Comparison of ENCODE assay signal across 18 cellular contexts in the genomic region with DNA sequence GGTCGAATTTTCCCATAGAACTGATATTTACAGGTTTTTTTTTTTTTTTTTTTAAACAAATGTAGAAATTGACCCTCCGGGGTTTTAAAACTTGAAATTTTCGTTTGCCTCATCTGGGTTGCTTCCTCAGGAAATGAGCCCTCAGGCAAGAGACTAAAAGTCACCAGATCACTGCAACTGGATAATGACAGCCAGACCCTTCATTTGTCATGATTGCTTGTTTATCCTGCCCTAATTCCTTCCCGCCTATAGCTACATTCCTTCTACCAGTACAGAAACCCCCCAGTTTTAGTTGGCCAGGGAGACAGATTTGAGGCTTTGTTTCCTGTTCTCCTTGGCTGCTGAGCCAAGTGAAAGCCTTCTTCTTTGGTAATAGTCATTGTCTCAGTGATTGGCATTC. TPM values are rescaled to one million over a fixed set of nuclear protein-coding genes. Genes with fewer than 3 reads are reported as not detected.
DNase-seq lines count a peak whose midpoint lies in the region; ATAC-seq and TF ChIP-seq lines count a peak whose summit lies in the region.
"Had no signal": no experiment of that assay in that cellular context is flagged by ENCODE, and none has a peak within 500 bp of the region (broad histone marks: within the 10 kb centered on the region; RNA-seq: fewer than 3 reads in every experiment).

No MANE protein-coding gene starts in this region.

- no peak for TF ChIP-seq CTCF in AG10803 (conservative IDR thresholded peaks at IDR 0.05; ENCODE audit: low read length)
- TF ChIP-seq CTCF in Loucy (conservative IDR thresholded peaks at IDR 0.05; ENCODE audit: low read length) = no peak

- intact Hi-C loops in activated CD4-positive, alpha-beta T cell treated with anti-CD3 and anti-CD28 coated beads for 36 hours (cut with DNase I, micrococcal nuclease) = no loop called here

- no peaks in the 10 kb centered on the region for H3K9me2 ChIP-seq in Loucy (replicated peaks; ENCODE audit: low read depth, low read length)

- no peaks in the 10 kb centered on the region for H4K20me1 ChIP-seq in Loucy (ENCODE audit: insufficient read depth, low read length, poor library complexity, severe bottlenecking)

- no peaks in the 10 kb centered on the region for H3K36me3 ChIP-seq in Loucy (ENCODE audit: insufficient read depth, low read length)
- H3K36me3 ChIP-seq in CD8-positive, alpha-beta memory T cell (ENCODE audit: insufficient read depth, low read length) = no peaks in the 10 kb centered on the region
- H3K36me3 ChIP-seq: neutrophil, Peyer's patch had no signal

- H3K27me3 ChIP-seq in Loucy (ENCODE audit: insufficient read depth, low read length, poor library complexity, severe bottlenecking) = no peaks in the 10 kb centered on the region
- no peaks in the 10 kb centered on the region for H3K27me3 ChIP-seq in CD8-positive, alpha-beta memory T cell (ENCODE audit: insufficient read depth, low read length, poor library complexity, severe bottlenecking)
- H3K27me3 ChIP-seq: neutrophil, Peyer's patch had no signal

- peak overlapping the region in 3 of 5 donors; percentile 24 to 74 (median 67) for H3K4me3 Mint-ChIP-seq in immature natural killer cell
- H3K4me3 Mint-ChIP-seq in activated CD4-positive, alpha-beta T cell treated with anti-CD3 and anti-CD28 coated beads for 36 hours = no peak overlapping the region
- no peak overlapping the region for H3K4me3 Mint-ChIP-seq in CD8-positive, alpha-beta memory T cell
- H3K4me3 Mint-ChIP-seq: activated naive CD8-positive, alpha-beta T cell treated with anti-CD3 and anti-CD28 coated beads, Interleukin-2, amount 50 U/mL, for 24 hours; central memory CD8-positive, alpha-beta T cell; H9; WTC11 had no signal

- POLR2A ChIA-PET in activated CD4-positive, alpha-beta T cell treated with anti-CD3 and anti-CD28 coated beads for 36 hours (lab: Charles Lee) = no interaction called here
- POLR2A ChIA-PET in CD8-positive, alpha-beta memory T cell (lab: Charles Lee) = no interaction called here

- peaks cover 54 to 60% of the 10 kb centered on the region in 2 donors for H3K4me1 Mint-ChIP-seq in immature natural killer cell
- no peaks in the 10 kb centered on the region for H3K4me1 Mint-ChIP-seq in activated CD4-positive, alpha-beta T cell treated with anti-CD3 and anti-CD28 coated beads for 36 hours
- H3K4me1 Mint-ChIP-seq in CD8-positive, alpha-beta memory T cell = no peaks in the 10 kb centered on the region
- H3K4me1 Mint-ChIP-seq: central memory CD8-positive, alpha-beta T cell had no signal

- H3K27ac ChIP-seq in CD8-positive, alpha-beta memory T cell (ENCODE audit: low read depth, low read length) = no peak overlapping the region
- H3K27ac ChIP-seq: neutrophil, Peyer's patch had no signal

- H3K4me1 ChIP-seq in Loucy (ENCODE audit: insufficient read depth, low read length, poor library complexity, severe bottlenecking) = peaks cover 46% of the 10 kb centered on the region
- no peaks in the 10 kb centered on the region for H3K4me1 ChIP-seq in CD8-positive, alpha-beta memory T cell (ENCODE audit: insufficient read depth, low read length)
- H3K4me1 ChIP-seq: Peyer's patch had no signal

- H3K4me3 ChIP-seq in AG10803 (ENCODE audit: low read length) (no peak overlapping the region), Loucy (ENCODE audit: low read length, poor library complexity, severe bottlenecking) (peak overlapping the region; percentile 42)
- no peak overlapping the region for H3K4me3 ChIP-seq in CD8-positive, alpha-beta memory T cell (ENCODE audit: low read length)
- H3K4me3 ChIP-seq: Peyer's patch had no signal

- H3K9me3 Mint-ChIP-seq in immature natural killer cell = no peaks in the 10 kb centered on the region
- H3K9me3 Mint-ChIP-seq in activated CD4-positive, alpha-beta T cell treated with anti-CD3 and anti-CD28 coated beads for 36 hours (ENCODE audit: low read depth) = no peaks in the 10 kb centered on the region
- H3K9me3 Mint-ChIP-seq in CD8-positive, alpha-beta memory T cell = no peaks in the 10 kb centered on the region
- H3K9me3 Mint-ChIP-seq: activated naive CD8-positive, alpha-beta T cell treated with anti-CD3 and anti-CD28 coated beads, Interleukin-2, amount 50 U/mL, for 24 hours; central memory CD8-positive, alpha-beta T cell had no signal

- H3K4me2 ChIP-seq in Loucy (ENCODE audit: low read depth, low read length, poor library complexity, severe bottlenecking) = peak overlapping the region; percentile 72

- CTCF ChIA-PET in activated CD4-positive, alpha-beta T cell treated with anti-CD3 and anti-CD28 coated beads for 36 hours (lab: Charles Lee) = interaction anchor here (1.5 kb wide), 1 partner anchor 10 kb away, joined by 4 read pairs; no protein-coding TSS in a partner anchor
- CTCF ChIA-PET in CD8-positive, alpha-beta memory T cell (lab: Charles Lee) = interaction anchor here (2.9 kb wide), 1 partner anchor 10 kb away, joined by 15 read pairs; no protein-coding TSS in a partner anchor

- H3K9ac ChIP-seq in Loucy (ENCODE audit: low read depth, low read length, poor library complexity, severe bottlenecking) = peak overlapping the region; percentile 19

- no peak for ATAC-seq in activated CD4-positive, alpha-beta T cell treated with anti-CD3 and anti-CD28 coated beads for 36 hours
- ATAC-seq: activated naive CD8-positive, alpha-beta T cell treated with anti-CD3 and anti-CD28 coated beads, Interleukin-2, amount 50 U/mL, for 24 hours; sciatic nerve had no signal

- DNase-seq in AG10803 (ENCODE audit: low read depth) (peak; percentile 8), astrocyte of the hippocampus (ENCODE audit: low read depth, low spot score) (peak; percentile 40), immature natural killer cell (no peak), mesenteric fat pad (ENCODE audit: low spot score) (no peak), NCI-H1436 treated with DMSO at 0.1 percent for 48 hours (lab: John Stamatoyannopoulos, UW) (no peak)
- no peak for DNase-seq in activated CD4-positive, alpha-beta T cell treated with anti-CD3 and anti-CD28 coated beads for 36 hours
- no peak for DNase-seq in CD8-positive, alpha-beta memory T cell
- DNase-seq: activated naive CD8-positive, alpha-beta T cell treated with anti-CD3 and anti-CD28 coated beads, Interleukin-2, amount 50 U/mL, for 24 hours; glutamatergic neuron; H9; midbrain; Peyer's patch had no signal

- H3K27me3 Mint-ChIP-seq in immature natural killer cell (ENCODE audit: low read depth in 3 of 3) = peaks cover 0 to 9% (median 2%) of the 10 kb centered on the region in 3 donors
- H3K27me3 Mint-ChIP-seq in activated CD4-positive, alpha-beta T cell treated with anti-CD3 and anti-CD28 coated beads for 36 hours = peaks cover 21% of the 10 kb centered on the region
- H3K27me3 Mint-ChIP-seq in CD8-positive, alpha-beta memory T cell = peaks cover 5 to 31% of the 10 kb centered on the region in 2 donors

- no peaks in the 10 kb centered on the region for H3K79me2 ChIP-seq in Loucy (ENCODE audit: insufficient read depth, low read length)

- no peaks in the 10 kb centered on the region for H3K9me3 ChIP-seq in Loucy (ENCODE audit: insufficient read depth, low read depth, low read length)
- no peaks in the 10 kb centered on the region for H3K9me3 ChIP-seq in CD8-positive, alpha-beta memory T cell (ENCODE audit: low read length)
- H3K9me3 ChIP-seq: neutrophil, Peyer's patch had no signal

- peak overlapping the region in 3 of 6 donors; percentile 25 to 90 (median 76) for H3K27ac Mint-ChIP-seq in immature natural killer cell
- no peak overlapping the region for H3K27ac Mint-ChIP-seq in activated CD4-positive, alpha-beta T cell treated with anti-CD3 and anti-CD28 coated beads for 36 hours
- H3K27ac Mint-ChIP-seq in CD8-positive, alpha-beta memory T cell = no peak overlapping the region
- H3K27ac Mint-ChIP-seq: activated naive CD8-positive, alpha-beta T cell treated with anti-CD3 and anti-CD28 coated beads, Interleukin-2, amount 50 U/mL, for 24 hours had no signal

- H3K36me3 Mint-ChIP-seq in immature natural killer cell = peaks cover 0 to 5% (median 0%) of the 10 kb centered on the region in 3 donors
- no peaks in the 10 kb centered on the region for H3K36me3 Mint-ChIP-seq in activated CD4-positive, alpha-beta T cell treated with anti-CD3 and anti-CD28 coated beads for 36 hours (ENCODE audit: low read depth)
- no peaks in the 10 kb centered on the region for H3K36me3 Mint-ChIP-seq in CD8-positive, alpha-beta memory T cell

- H3F3A ChIP-seq in Loucy (ENCODE audit: low read depth) = no peaks in the 10 kb centered on the region

- peak overlapping the region; percentile 64 for H2AFZ ChIP-seq in Loucy (ENCODE audit: low read length)

RNA-seq across cellular contexts. Expression of gene IGFBP7, which starts 44.0 kb away (rescaled TPM):
- 100 to 1,000 TPM; 192 to 270 (median 246) TPM for polyA plus RNA-seq in immature natural killer cell
- 558 TPM for total RNA-seq in mesenteric fat pad
- not detected for total RNA-seq in activated CD4-positive, alpha-beta T cell treated with anti-CD3 and anti-CD28 coated beads for 36 hours
- total RNA-seq in CD8-positive, alpha-beta memory T cell = not detected
- polyA plus RNA-seq in CD8-positive, alpha-beta memory T cell = not detected
- total RNA-seq: activated CD8-positive, alpha-beta memory T cell treated with anti-CD3 and anti-CD28 coated beads for 36 hours had no signal

Comparison
In these comparisons a context has a peak if more than half of its experiments do, and no peak if none do; other contexts are left out.
1. DNase-seq: peak in AG10803 (single experiment) and astrocyte of the hippocampus (single experiment); none in immature natural killer cell (0 of 3), mesenteric fat pad (single experiment), NCI-H1436 treated with DMSO at 0.1 percent for 48 hours (single experiment), activated CD4-positive, alpha-beta T cell treated with anti-CD3 and anti-CD28 coated beads for 36 hours (single experiment) and CD8-positive, alpha-beta memory T cell (0 of 5).
2. H3K4me3 Mint-ChIP-seq: peak in immature natural killer cell (3 of 5); none in activated CD4-positive, alpha-beta T cell treated with anti-CD3 and anti-CD28 coated beads for 36 hours (single experiment) and CD8-positive, alpha-beta memory T cell (0 of 7).
3. RNA of gene IGFBP7, which starts 44.0 kb away (total RNA-seq): 558 TPM in mesenteric fat pad (single experiment); not detected in CD8-positive, alpha-beta memory T cell and not detected in activated CD4-positive, alpha-beta T cell treated with anti-CD3 and anti-CD28 coated beads for 36 hours; every median in the first group is over 100 times any median in the second.